In the genomic region with DNA sequence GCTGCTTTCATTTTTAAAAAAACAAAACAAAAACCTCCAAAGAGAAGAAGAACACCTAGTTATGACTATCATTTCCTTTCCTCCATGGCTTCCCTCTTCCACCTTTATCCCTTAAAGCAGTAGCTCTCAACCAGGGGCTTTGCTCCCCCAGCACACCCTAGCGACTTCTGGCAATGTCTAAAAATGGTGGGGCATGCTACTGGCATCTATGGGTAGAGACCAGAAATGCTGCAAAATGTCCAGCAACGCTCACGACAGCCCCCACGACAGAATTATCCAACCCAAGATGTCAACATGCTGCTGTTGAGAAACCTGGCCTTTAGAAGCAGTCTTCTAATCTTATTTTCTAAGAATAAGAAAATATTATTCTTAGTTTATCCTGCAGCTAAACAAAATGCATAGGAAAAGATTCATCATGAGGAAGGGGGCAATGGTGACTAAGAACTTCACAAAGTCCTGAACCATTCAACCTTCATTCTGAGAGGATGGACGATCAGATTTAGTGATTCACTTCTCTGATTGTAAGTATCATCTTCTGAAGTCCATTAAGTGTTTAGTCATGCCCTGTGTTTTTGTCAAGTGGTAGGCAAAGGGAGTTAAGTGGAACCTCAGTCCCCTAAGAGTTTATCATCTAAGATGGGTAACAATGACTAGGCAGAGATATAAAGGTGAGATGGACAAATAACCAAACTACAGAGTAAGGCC, we compare ENCODE assay signal across 13 cellular contexts.
DNase-seq lines count a peak whose midpoint lies in the region; ATAC-seq, FAIRE-seq and TF ChIP-seq lines count a peak whose summit lies in the region.
"Had no signal": no experiment of that assay in that cellular context is flagged by ENCODE, and none has a peak within 500 bp of the region (broad histone marks: within the 10 kb centered on the region; RNA-seq: fewer than 3 reads in every experiment).

No MANE protein-coding gene starts in this region.

- no peaks in the 10 kb centered on the region for H3K36me3 ChIP-seq in GM12878 (ENCODE audit: control insufficient read depth in 2 of 2, insufficient read depth in 2 of 2, low read length in 1 of 2)
- H3K36me3 ChIP-seq: stomach had no signal

- no peak overlapping the region for H2AK5ac ChIP-seq in H9 (ENCODE audit: insufficient read length, low read length)

- WGBS in H9 (ENCODE audit: extremely low coverage, insufficient read length, low lambda C conversion rate): no CpG with 5 or more reads among the region's 5 CpGs
- WGBS in GM12878 (ENCODE audit: insufficient coverage, insufficient replicate concordance, low lambda C conversion rate, missing lambda C conversion rate): 75% methylated on average over 5 of the region's 5 CpGs

- H3K9me3 Mint-ChIP-seq in H9: no peaks in the 10 kb centered on the region; a peak in 1 of 5 replicates
- H3K9me3 Mint-ChIP-seq in activated T-cell treated with anti-CD3 and anti-CD28 coated beads, Interleukin-2, amount 50 U/mL, for 4 hours: no peaks in the 10 kb centered on the region
- H3K9me3 Mint-ChIP-seq: activated naive CD4-positive, alpha-beta T cell treated with anti-CD3 and anti-CD28 coated beads for 36 hours had no signal

- no peak for FAIRE-seq in GM12878 (lab: Jason Lieb, UNC)

- no peaks in the 10 kb centered on the region for H4K20me1 ChIP-seq in H9 (ENCODE audit: control insufficient read depth, insufficient read depth, insufficient read length)
- H4K20me1 ChIP-seq in GM12878 (ENCODE audit: control insufficient read depth, insufficient read depth): no peaks in the 10 kb centered on the region

- H4K8ac ChIP-seq in H9 (replicated peaks; ENCODE audit: insufficient read length, low read depth, low read length): no peak overlapping the region

- RAD21 ChIA-PET in GM12878 (lab: Charles Lee; ENCODE audit: unreplicated experiment): interaction anchor here (0.5 to 1.3 kb wide), 3 partner anchors 10 to 302 kb away, joined by 3 to 4 read pairs (median 4); no protein-coding TSS in a partner anchor

- no peak overlapping the region for H3K4ac ChIP-seq in H9 (ENCODE audit: low read depth, low read length)

- TF ChIP-seq EP300 in GM12878 (IDR thresholded peaks at IDR 0.05; ENCODE audit: borderline replicate concordance in 1 of 2, control insufficient read depth in 1 of 2, low read depth in 2 of 2, low read length in 2 of 2): no peak

- no peak overlapping the region for H3K4me2 ChIP-seq in H9 (ENCODE audit: insufficient read depth, insufficient read length, low read length)
- H3K4me2 ChIP-seq in GM12878 (ENCODE audit: control insufficient read depth, insufficient read depth): no peak overlapping the region

- no peak for TF ChIP-seq POLR2A in GM12878 (IDR thresholded peaks at IDR 0.05; ENCODE audit: low read depth, low read length)

- POLR2A ChIA-PET in GM12878 (lab: Charles Lee): interaction anchor here (1.3 kb wide), 1 partner anchor 10 kb away, joined by 4 read pairs; no protein-coding TSS in a partner anchor

- H3K56ac ChIP-seq in H9 (ENCODE audit: insufficient read length, low read depth, low read length): no peak overlapping the region

- H3K23me2 ChIP-seq in H9 (ENCODE audit: insufficient read length, low read depth, low read length, poor library complexity, severe bottlenecking): no peaks in the 10 kb centered on the region

- H3K9me3 ChIP-seq in H9 (ENCODE audit: control insufficient read depth, low read depth, low read length) (no peaks in the 10 kb centered on the region), GM12878 (replicated peaks; ENCODE audit: control insufficient read depth, insufficient read depth, low read length) (no peaks in the 10 kb centered on the region)
- H3K9me3 ChIP-seq: Caco-2, stomach had no signal

- no peak overlapping the region for H3K14ac ChIP-seq in H9 (ENCODE audit: insufficient read depth, low read length)

- no peaks in the 10 kb centered on the region for H3K27me3 ChIP-seq in H9 (ENCODE audit: insufficient read depth, low read length)
- no peaks in the 10 kb centered on the region for H3K27me3 ChIP-seq in GM12878 (replicated peaks in 1 of 2; ENCODE audit: control insufficient read depth in 2 of 2, insufficient read depth in 2 of 2, low read length in 1 of 2)
- H3K27me3 ChIP-seq: stomach had no signal

- TF ChIP-seq CTCF in H9 (conservative IDR thresholded peaks at IDR 0.05): no peak
- TF ChIP-seq CTCF in GM12878 (IDR thresholded peaks at IDR 0.05 in 2 of 3, conservative IDR thresholded peaks at IDR 0.05 in 1 of 3; ENCODE audit: control insufficient read depth in 2 of 3, extremely low read depth in 1 of 3, insufficient read depth in 1 of 3, low read depth in 3 of 3, low read length in 3 of 3): 0 out of 6 replicates have a peak, but pooled peaks of 2 of the 3 experiments have one; percentile 3 to 13

- no peak overlapping the region; a peak in 1 of 7 replicates for H3K27ac Mint-ChIP-seq in H9
- H3K27ac Mint-ChIP-seq: activated CD8-positive, alpha-beta T cell treated with anti-CD3 and anti-CD28 coated beads, Interleukin-2, amount 10 ng/mL, durations not matched to agents 7 days and 5 days; activated naive CD4-positive, alpha-beta T cell treated with anti-CD3 and anti-CD28 coated beads for 36 hours had no signal

- H3K23ac ChIP-seq in H9 (ENCODE audit: insufficient read length, low read depth, low read length): no peak overlapping the region

- H3K27me3 Mint-ChIP-seq in H9 (ENCODE audit: low read depth): peaks cover 45% of the 10 kb centered on the region
- H3K27me3 Mint-ChIP-seq in activated T-cell treated with anti-CD3 and anti-CD28 coated beads, Interleukin-2, amount 50 U/mL, for 4 hours (ENCODE audit: low read depth): no peaks in the 10 kb centered on the region

- intact Hi-C loops in GM12878 (cut with micrococcal nuclease; ENCODE audit: unreplicated experiment): no loop called here

- no peak for ATAC-seq in GM12878
- ATAC-seq in activated T-cell treated with anti-CD3 and anti-CD28 coated beads, Interleukin-2, amount 50 U/mL, for 4 hours: no peak
- ATAC-seq: activated CD8-positive, alpha-beta T cell treated with anti-CD3 and anti-CD28 coated beads, Interleukin-2, amount 10 ng/mL, durations not matched to agents 7 days and 5 days had no signal

- in situ Hi-C loops in GM12878 (cut with MboI): no loop called here

- H4K91ac ChIP-seq in H9 (ENCODE audit: insufficient read length, low read depth, low read length): no peak overlapping the region

- peak; percentile 19; the same call in 1 of the 2 replicates for TF ChIP-seq RAD21 in GM12878 (IDR thresholded peaks at IDR 0.05; ENCODE audit: insufficient read depth, low read depth, low read length)

- no peak overlapping the region for H2BK15ac ChIP-seq in H9 (ENCODE audit: low read depth, low read length)

- H2BK12ac ChIP-seq in H9 (ENCODE audit: insufficient read length, low read depth, low read length): no peak overlapping the region

- no peak overlapping the region for H3T11ph ChIP-seq in H9 (ENCODE audit: low read length)

- H3K4me1 ChIP-seq in H9 (ENCODE audit: insufficient read depth, low read length) (no peaks in the 10 kb centered on the region; the same call in 1 of the 2 replicates), GM12878 (ENCODE audit: control insufficient read depth, insufficient read depth, low read length) (peaks cover 17% of the 10 kb centered on the region)

- H3K36me3 Mint-ChIP-seq in H9 (ENCODE audit: insufficient read depth in 1 of 3, low read depth in 3 of 3): no peaks in the 10 kb centered on the region
- no peaks in the 10 kb centered on the region for H3K36me3 Mint-ChIP-seq in activated T-cell treated with anti-CD3 and anti-CD28 coated beads, Interleukin-2, amount 50 U/mL, for 4 hours (ENCODE audit: insufficient read depth)

- H3K18ac ChIP-seq in H9 (ENCODE audit: insufficient read length, low read depth, low read length): no peak overlapping the region

- no peak overlapping the region for H2BK20ac ChIP-seq in H9 (ENCODE audit: low read depth, low read length, poor library complexity, severe bottlenecking)

- H3K79me1 ChIP-seq in H9 (ENCODE audit: insufficient read depth, low read depth, low read length, poor library complexity, severe bottlenecking): no peaks in the 10 kb centered on the region

- no peak overlapping the region for H2BK120ac ChIP-seq in H9 (ENCODE audit: low read depth, low read length, poor library complexity, severe bottlenecking)

- H3K4me1 Mint-ChIP-seq in H9: peaks cover 30 to 35% of the 10 kb centered on the region in 2 experiments
- peaks cover 22% of the 10 kb centered on the region for H3K4me1 Mint-ChIP-seq in activated T-cell treated with anti-CD3 and anti-CD28 coated beads, Interleukin-2, amount 50 U/mL, for 4 hours (ENCODE audit: low read depth)

- H3K27ac ChIP-seq in H9 (ENCODE audit: insufficient read length, low read depth, low read length) (no peak overlapping the region), GM12878 (ENCODE audit: control insufficient read depth, insufficient read depth) (no peak overlapping the region)

- no peak overlapping the region for H2BK5ac ChIP-seq in H9 (ENCODE audit: insufficient read length, low read length)

- H2AFZ ChIP-seq in H9 (ENCODE audit: low read length) (no peak overlapping the region), GM12878 (ENCODE audit: control insufficient read depth, low read depth, low read length) (no peak overlapping the region; the same call in 1 of the 2 replicates)

- CTCF ChIA-PET in GM12878 (lab: Yijun Ruan, JAX): interaction anchor here (1.4 to 50.9 kb wide), 4 partner anchors 10 to 406 kb away, joined by 3 to 939 read pairs (median 8); no protein-coding TSS in a partner anchor

- H3K79me2 ChIP-seq in H9 (ENCODE audit: insufficient read depth, low read length) (no peaks in the 10 kb centered on the region), GM12878 (ENCODE audit: control insufficient read depth, insufficient read depth, low read length) (no peaks in the 10 kb centered on the region)

- no peak overlapping the region for H4K5ac ChIP-seq in H9 (ENCODE audit: insufficient read length, low read depth, low read length)

- peak; percentile 15 for DNase-seq in DMS53 (lab: John Stamatoyannopoulos, UW)
- no peak for DNase-seq in DMS53 treated with DMSO at 0.1 percent for 48 hours (lab: John Stamatoyannopoulos, UW; ENCODE audit: unreplicated experiment)
- peak; percentile 8 for DNase-seq in H9
- no peak for DNase-seq in GM12878 (ENCODE audit: low read depth, low spot score)
- DNase-seq in renal cortical epithelial cell (ENCODE audit: low read depth): peak; percentile 44
- no peak for DNase-seq in activated T-cell treated with anti-CD3 and anti-CD28 coated beads, Interleukin-2, amount 50 U/mL, for 4 hours
- no peak for DNase-seq in NCI-H2029 treated with DMSO at 0.1 percent for 48 hours (lab: John Stamatoyannopoulos, UW)
- no peak for DNase-seq in hepatic stellate cell (ENCODE audit: low spot score)
- DNase-seq: activated CD8-positive, alpha-beta T cell treated with anti-CD3 and anti-CD28 coated beads, Interleukin-2, amount 10 ng/mL, durations not matched to agents 7 days and 5 days; activated naive CD4-positive, alpha-beta T cell treated with anti-CD3 and anti-CD28 coated beads for 36 hours; Caco-2; NCI-H1105 treated with DMSO at 0.1 percent for 48 hours had no signal

- BruUV-seq in GM12878 (replicated peaks; lab: Mats Ljungman, UMichigan): no TSS peak

- H3K9ac ChIP-seq in H9 (ENCODE audit: extremely low read depth, insufficient read length, low read length): no peak overlapping the region
- H3K9ac ChIP-seq in GM12878 (ENCODE audit: control insufficient read depth, insufficient read depth, low read length): no peak overlapping the region

- no peak overlapping the region for H3K4me3 Mint-ChIP-seq in H9
- no peak overlapping the region for H3K4me3 Mint-ChIP-seq in activated T-cell treated with anti-CD3 and anti-CD28 coated beads, Interleukin-2, amount 50 U/mL, for 4 hours
- H3K4me3 Mint-ChIP-seq: activated CD8-positive, alpha-beta T cell treated with anti-CD3 and anti-CD28 coated beads, Interleukin-2, amount 10 ng/mL, durations not matched to agents 7 days and 5 days; activated naive CD4-positive, alpha-beta T cell treated with anti-CD3 and anti-CD28 coated beads for 36 hours had no signal

- SMC1A ChIA-PET in GM12878 (lab: Charles Lee; ENCODE audit: uncharacterized antibody, unreplicated experiment): interaction anchor here (1.2 to 3.6 kb wide), 4 partner anchors 8 to 295 kb away, joined by 4 to 15 read pairs (median 7); no protein-coding TSS in a partner anchor

- H3K4me3 ChIP-seq in GM12878: no peak overlapping the region
- H3K4me3 ChIP-seq: stomach had no signal

Comparison
In these comparisons a context has a peak if more than half of its experiments do, and no peak if none do; other contexts are left out.
1. DNase-seq: peak in DMS53 (single experiment), H9 (single experiment) and renal cortical epithelial cell (single experiment); none in DMS53 treated with DMSO at 0.1 percent for 48 hours (single experiment), GM12878 (single experiment), activated T-cell treated with anti-CD3 and anti-CD28 coated beads, Interleukin-2, amount 50 U/mL, for 4 hours (single experiment), NCI-H2029 treated with DMSO at 0.1 percent for 48 hours (single experiment) and hepatic stellate cell (single experiment).